Comparison of ENCODE assay signal across 8 cellular contexts in genomic region chr1:180343931-180344406, GRCh38.
DNase-seq lines count a peak whose midpoint lies in the region; ATAC-seq and TF ChIP-seq lines count a peak whose summit lies in the region.

No MANE protein-coding gene starts in this region.

- H3K9me3 Mint-ChIP-seq in brain (peaks cover 0 to 11% (median 0%) of the 10 kb centered on the region in 5 experiments), mesothelial cell of epicardium (no peaks in the 10 kb centered on the region)

- CTCF ChIA-PET in GM10248 (lab: Yijun Ruan, JAX): interaction anchor here (0.9 to 1.0 kb wide), 2 partner anchors 12 to 13 kb away, joined by 4 read pairs; no protein-coding TSS in a partner anchor

- H3K27me3 Mint-ChIP-seq in brain (no peaks in the 10 kb centered on the region), mesothelial cell of epicardium (ENCODE audit: low read depth) (no peaks in the 10 kb centered on the region)

- ATAC-seq in HG02588 (IDR thresholded peaks at IDR 0.05; ENCODE audit: unreplicated experiment) (peak; percentile 85), HG02840 (IDR thresholded peaks at IDR 0.05; ENCODE audit: low FRiP score, unreplicated experiment) (no peak)

- peaks cover 19% of the 10 kb centered on the region for H3K4me1 Mint-ChIP-seq in brain
- H3K4me1 Mint-ChIP-seq in mesothelial cell of epicardium: peaks cover 4% of the 10 kb centered on the region

- H3K36me3 Mint-ChIP-seq in brain (peaks cover 23% of the 10 kb centered on the region), mesothelial cell of epicardium (peaks cover 3% of the 10 kb centered on the region)

- H3K27ac Mint-ChIP-seq in brain: peak overlapping the region in 4 of 5 experiments; percentile 3 to 20 (median 6)
- no peak overlapping the region for H3K27ac Mint-ChIP-seq in mesothelial cell of epicardium

- TF ChIP-seq CTCF in brain (conservative IDR thresholded peaks at IDR 0.05) (no peak), mesothelial cell of epicardium (IDR thresholded peaks at IDR 0.05; ENCODE audit: unreplicated experiment) (no peak), GM10248 (IDR thresholded peaks at IDR 0.05; ENCODE audit: control extremely low read depth, extremely low read depth, low read depth, missing control alignments) (no peak)

- DNase-seq in DMS153 (lab: John Stamatoyannopoulos, UW) (peak; percentile 94), NCI-H2029 treated with DMSO at 0.1 percent for 48 hours (lab: John Stamatoyannopoulos, UW) (peak; percentile 94), mesothelial cell of epicardium (ENCODE audit: low spot score in 2 of 2, unreplicated experiment in 2 of 2) (no peak), GM10248 (ENCODE audit: extremely low spot score) (no peak)
- no peak for DNase-seq in activated naive CD4-positive, alpha-beta T cell treated with Interleukin-2 at 50 U/mL for 16 hours

- POLR2A ChIA-PET in GM10248 (lab: Yijun Ruan, JAX): no interaction called here

- no peak overlapping the region for H3K4me3 Mint-ChIP-seq in brain
- no peak overlapping the region for H3K4me3 Mint-ChIP-seq in mesothelial cell of epicardium

Comparison
In these comparisons a context has a peak if more than half of its experiments do, and no peak if none do; other contexts are left out.
1. DNase-seq: peak in DMS153 (single experiment) and NCI-H2029 treated with DMSO at 0.1 percent for 48 hours (single experiment); none in mesothelial cell of epicardium (0 of 2), activated naive CD4-positive, alpha-beta T cell treated with Interleukin-2 at 50 U/mL for 16 hours (single experiment) and GM10248 (single experiment).